In the genomic region with DNA sequence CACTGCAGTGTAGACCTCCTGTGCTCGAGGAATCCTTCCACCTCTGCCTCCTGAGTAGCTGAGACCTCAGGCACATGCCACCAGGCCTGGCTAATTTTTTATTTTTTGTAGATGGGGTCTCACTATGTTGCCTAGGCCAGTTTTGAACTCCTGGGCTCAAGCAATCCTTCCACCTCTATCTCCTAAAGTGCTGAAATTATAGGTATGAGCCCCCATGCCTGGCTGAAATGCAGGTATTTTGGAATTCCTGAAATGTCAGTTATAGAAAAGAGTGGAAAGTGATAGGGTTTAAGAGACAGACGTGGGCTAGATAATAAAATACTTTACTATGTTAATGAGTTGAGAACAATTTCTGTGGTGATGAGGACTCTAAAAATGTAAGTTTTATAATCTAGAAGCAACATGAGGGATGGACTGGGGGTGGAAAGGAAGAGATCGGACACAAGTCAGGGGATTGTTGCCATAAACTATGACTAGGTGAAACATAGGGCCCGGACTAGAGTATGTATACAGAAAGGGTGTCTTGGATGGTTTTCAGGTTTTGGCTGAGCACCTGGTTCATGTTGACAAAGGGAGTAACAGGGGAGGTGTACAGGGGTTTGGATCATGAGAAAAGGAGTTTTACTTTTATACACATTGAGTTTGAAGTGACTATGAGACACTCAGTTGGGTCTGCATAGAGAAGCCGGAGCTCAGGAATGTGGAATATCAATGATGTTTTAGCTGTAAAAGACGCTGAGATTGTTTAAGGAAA, we compare ENCODE assay signal across 1 cellular context.
TF ChIP-seq lines count a peak whose summit lies in the region.

No MANE protein-coding gene starts in this region.

TF ChIP-seq in GM23338, 12 proteins besides CTCF, POLR2A, EP300 and RAD21 (continued from another document):
- TF ChIP-seq, protein P1, sequence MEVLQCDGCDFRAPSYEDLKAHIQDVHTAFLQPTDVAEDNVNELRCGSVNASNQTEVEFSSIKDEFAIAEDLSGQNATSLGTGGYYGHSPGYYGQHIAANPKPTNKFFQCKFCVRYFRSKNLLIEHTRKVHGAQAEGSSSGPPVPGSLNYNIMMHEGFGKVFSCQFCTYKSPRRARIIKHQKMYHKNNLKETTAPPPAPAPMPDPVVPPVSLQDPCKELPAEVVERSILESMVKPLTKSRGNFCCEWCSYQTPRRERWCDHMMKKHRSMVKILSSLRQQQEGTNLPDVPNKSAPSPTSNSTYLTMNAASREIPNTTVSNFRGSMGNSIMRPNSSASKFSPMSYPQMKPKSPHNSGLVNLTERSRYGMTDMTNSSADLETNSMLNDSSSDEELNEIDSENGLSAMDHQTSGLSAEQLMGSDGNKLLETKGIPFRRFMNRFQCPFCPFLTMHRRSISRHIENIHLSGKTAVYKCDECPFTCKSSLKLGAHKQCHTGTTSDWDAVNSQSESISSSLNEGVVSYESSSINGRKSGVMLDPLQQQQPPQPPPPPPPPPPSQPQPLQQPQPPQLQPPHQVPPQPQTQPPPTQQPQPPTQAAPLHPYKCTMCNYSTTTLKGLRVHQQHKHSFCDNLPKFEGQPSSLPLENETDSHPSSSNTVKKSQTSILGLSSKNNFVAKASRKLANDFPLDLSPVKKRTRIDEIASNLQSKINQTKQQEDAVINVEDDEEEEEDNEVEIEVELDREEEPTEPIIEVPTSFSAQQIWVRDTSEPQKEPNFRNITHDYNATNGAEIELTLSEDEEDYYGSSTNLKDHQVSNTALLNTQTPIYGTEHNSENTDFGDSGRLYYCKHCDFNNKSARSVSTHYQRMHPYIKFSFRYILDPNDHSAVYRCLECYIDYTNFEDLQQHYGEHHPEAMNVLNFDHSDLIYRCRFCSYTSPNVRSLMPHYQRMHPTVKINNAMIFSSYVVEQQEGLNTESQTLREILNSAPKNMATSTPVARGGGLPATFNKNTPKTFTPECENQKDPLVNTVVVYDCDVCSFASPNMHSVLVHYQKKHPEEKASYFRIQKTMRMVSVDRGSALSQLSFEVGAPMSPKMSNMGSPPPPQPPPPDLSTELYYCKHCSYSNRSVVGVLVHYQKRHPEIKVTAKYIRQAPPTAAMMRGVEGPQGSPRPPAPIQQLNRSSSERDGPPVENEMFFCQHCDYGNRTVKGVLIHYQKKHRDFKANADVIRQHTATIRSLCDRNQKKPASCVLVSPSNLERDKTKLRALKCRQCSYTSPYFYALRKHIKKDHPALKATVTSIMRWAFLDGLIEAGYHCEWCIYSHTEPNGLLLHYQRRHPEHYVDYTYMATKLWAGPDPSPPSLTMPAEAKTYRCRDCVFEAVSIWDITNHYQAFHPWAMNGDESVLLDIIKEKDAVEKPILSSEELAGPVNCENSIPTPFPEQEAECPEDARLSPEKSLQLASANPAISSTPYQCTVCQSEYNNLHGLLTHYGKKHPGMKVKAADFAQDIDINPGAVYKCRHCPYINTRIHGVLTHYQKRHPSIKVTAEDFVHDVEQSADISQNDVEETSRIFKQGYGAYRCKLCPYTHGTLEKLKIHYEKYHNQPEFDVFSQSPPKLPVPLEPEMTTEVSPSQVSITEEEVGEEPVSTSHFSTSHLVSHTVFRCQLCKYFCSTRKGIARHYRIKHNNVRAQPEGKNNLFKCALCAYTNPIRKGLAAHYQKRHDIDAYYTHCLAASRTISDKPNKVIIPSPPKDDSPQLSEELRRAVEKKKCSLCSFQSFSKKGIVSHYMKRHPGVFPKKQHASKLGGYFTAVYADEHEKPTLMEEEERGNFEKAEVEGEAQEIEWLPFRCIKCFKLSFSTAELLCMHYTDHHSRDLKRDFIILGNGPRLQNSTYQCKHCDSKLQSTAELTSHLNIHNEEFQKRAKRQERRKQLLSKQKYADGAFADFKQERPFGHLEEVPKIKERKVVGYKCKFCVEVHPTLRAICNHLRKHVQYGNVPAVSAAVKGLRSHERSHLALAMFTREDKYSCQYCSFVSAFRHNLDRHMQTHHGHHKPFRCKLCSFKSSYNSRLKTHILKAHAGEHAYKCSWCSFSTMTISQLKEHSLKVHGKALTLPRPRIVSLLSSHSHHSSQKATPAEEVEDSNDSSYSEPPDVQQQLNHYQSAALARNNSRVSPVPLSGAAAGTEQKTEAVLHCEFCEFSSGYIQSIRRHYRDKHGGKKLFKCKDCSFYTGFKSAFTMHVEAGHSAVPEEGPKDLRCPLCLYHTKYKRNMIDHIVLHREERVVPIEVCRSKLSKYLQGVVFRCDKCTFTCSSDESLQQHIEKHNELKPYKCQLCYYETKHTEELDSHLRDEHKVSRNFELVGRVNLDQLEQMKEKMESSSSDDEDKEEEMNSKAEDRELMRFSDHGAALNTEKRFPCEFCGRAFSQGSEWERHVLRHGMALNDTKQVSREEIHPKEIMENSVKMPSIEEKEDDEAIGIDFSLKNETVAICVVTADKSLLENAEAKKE (CRISPR knock-in tag; IDR thresholded peaks at IDR 0.05) = no peak
- TF ChIP-seq EZH2phosphoT487 (IDR thresholded peaks at IDR 0.05; ENCODE audit: unreplicated experiment) = no peak
- no peak for TF ChIP-seq POLR2AphosphoS5 (IDR thresholded peaks at IDR 0.05; ENCODE audit: low read depth)
